Comparison of ENCODE assay signal across 2 cellular contexts in the genomic region with DNA sequence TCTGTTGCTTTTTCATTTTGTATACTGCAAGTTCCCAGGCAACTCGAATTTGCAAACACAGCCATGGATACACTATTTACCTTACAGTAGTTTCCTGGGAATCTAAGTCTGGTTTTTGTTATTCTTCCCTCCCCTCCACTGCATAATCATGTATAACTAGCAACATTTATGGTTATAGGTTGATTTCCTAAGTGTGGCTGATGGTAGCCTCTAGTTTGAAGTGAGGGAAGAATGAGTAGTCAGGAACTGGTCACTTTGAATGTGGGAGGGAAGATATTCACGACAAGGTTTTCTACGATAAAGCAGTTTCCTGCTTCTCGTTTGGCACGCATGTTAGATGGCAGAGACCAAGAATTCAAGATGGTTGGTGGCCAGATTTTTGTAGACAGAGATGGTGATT.
TF ChIP-seq lines count a peak whose summit lies in the region.

Gene KCNRG (plus strand): TSS at position 182 of the 400 bp plus-strand sequence. CDS start 50 bp downstream, at position 232.

TF ChIP-seq in IMR-90, 13 proteins besides CTCF, POLR2A, EP300 and RAD21:
- no peak for TF ChIP-seq BHLHE40 (IDR thresholded peaks at IDR 0.05; ENCODE audit: low read depth, low read length)

TF ChIP-seq in H1, 55 proteins besides CTCF, POLR2A, EP300 and RAD21:
- TF ChIP-seq SIX5 (IDR thresholded peaks at IDR 0.05; ENCODE audit: low read depth, low read length): no peak
- TF ChIP-seq, protein P1, sequence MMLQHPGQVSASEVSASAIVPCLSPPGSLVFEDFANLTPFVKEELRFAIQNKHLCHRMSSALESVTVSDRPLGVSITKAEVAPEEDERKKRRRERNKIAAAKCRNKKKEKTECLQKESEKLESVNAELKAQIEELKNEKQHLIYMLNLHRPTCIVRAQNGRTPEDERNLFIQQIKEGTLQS (IDR thresholded peaks at IDR 0.05; ENCODE audit: insufficient read depth, low read depth, low read length): no peak
- TF ChIP-seq RXRA (IDR thresholded peaks at IDR 0.05; ENCODE audit: insufficient read depth, low read depth, low read length): no peak
- TF ChIP-seq CTBP2 (IDR thresholded peaks at IDR 0.05; ENCODE audit: borderline replicate concordance, insufficient read depth, insufficient read length, low read length): no peak
- no peak for TF ChIP-seq BCL11A (IDR thresholded peaks at IDR 0.05; ENCODE audit: low read depth in 2 of 2, low read length in 2 of 2)
- TF ChIP-seq GABPA (IDR thresholded peaks at IDR 0.05; ENCODE audit: borderline replicate concordance, insufficient read depth, low read length): no peak
- TF ChIP-seq SUZ12 (IDR thresholded peaks at IDR 0.05; ENCODE audit: low read length): no peak
- TF ChIP-seq, protein P2, sequence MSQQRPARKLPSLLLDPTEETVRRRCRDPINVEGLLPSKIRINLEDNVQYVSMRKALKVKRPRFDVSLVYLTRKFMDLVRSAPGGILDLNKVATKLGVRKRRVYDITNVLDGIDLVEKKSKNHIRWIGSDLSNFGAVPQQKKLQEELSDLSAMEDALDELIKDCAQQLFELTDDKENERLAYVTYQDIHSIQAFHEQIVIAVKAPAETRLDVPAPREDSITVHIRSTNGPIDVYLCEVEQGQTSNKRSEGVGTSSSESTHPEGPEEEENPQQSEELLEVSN (IDR thresholded peaks at IDR 0.05): no peak
- no peak for TF ChIP-seq POLR2AphosphoS5 (IDR thresholded peaks at IDR 0.05; ENCODE audit: low read depth, low read length)
- TF ChIP-seq SP4 (IDR thresholded peaks at IDR 0.05; ENCODE audit: low read length): no peak
